ENCODE assay signal across 8 cellular contexts in the genomic region with DNA sequence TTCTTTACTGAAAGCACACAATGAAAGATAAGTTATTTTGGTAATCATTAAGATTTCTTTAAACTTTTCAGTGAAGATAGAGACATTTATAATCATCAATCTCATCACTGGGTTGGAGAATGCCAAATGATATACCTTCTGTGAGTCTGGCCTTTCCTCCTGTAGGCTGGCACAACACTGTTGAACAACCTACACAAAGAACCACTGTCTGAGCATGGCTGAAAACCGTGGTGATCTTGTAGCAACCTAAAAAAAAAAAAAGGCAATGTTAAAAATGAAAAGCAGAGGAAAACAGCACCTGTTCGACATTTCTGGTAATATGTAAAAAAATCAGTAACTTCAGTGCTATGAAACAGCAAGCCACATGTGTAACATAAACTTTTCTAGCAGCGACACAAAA. TPM values are rescaled to one million over a fixed set of nuclear protein-coding genes. Genes with fewer than 3 reads are reported as not detected.
DNase-seq lines count a peak whose midpoint lies in the region; ATAC-seq and TF ChIP-seq lines count a peak whose summit lies in the region.

No MANE protein-coding gene starts in this region.

- ATAC-seq in heart right ventricle: no peak
- no peak for ATAC-seq in Right ventricle myocardium inferior

- no peaks in the 10 kb centered on the region for H3K9me3 Mint-ChIP-seq in activated T-helper 2 cell treated with anti-CD3 and anti-CD28 coated beads, Interferon-gamma antibody, Interleukin-2, Interleukin-4, amounts not matched to agents 10 μg/mL and 5 μg/mL and 100 μg/mL, durations not matched to agents 14 hours and 24 hours and 36 hours

- H3K4me1 ChIP-seq in heart right ventricle (peaks cover 5 to 41% (median 26%) of the 10 kb centered on the region in 9 donors), tibial artery (peaks cover 0 to 35% (median 4%) of the 10 kb centered on the region in 4 donors)

- H3K4me3 Mint-ChIP-seq in activated T-helper 2 cell treated with anti-CD3 and anti-CD28 coated beads, Interferon-gamma antibody, Interleukin-2, Interleukin-4, amounts not matched to agents 10 μg/mL and 5 μg/mL and 100 μg/mL, durations not matched to agents 14 hours and 24 hours and 36 hours (ENCODE audit: low read depth): peak overlapping the region; percentile 66

- H3K4me3 ChIP-seq in heart right ventricle: peak overlapping the region in 8 of 10 donors; percentile 68 to 99 (median 84)
- H3K4me3 ChIP-seq in kidney epithelial cell (ENCODE audit: low read depth, low read length): peak overlapping the region; percentile 78
- H3K4me3 ChIP-seq in tibial artery: peak overlapping the region; percentile 77 to 78

- no peak overlapping the region for H3K27ac Mint-ChIP-seq in activated T-helper 2 cell treated with anti-CD3 and anti-CD28 coated beads, Interferon-gamma antibody, Interleukin-2, Interleukin-4, amounts not matched to agents 10 μg/mL and 5 μg/mL and 100 μg/mL, durations not matched to agents 14 hours and 24 hours and 36 hours

- H3K4me1 Mint-ChIP-seq in activated T-helper 2 cell treated with anti-CD3 and anti-CD28 coated beads, Interferon-gamma antibody, Interleukin-2, Interleukin-4, amounts not matched to agents 10 μg/mL and 5 μg/mL and 100 μg/mL, durations not matched to agents 14 hours and 24 hours and 36 hours (ENCODE audit: low read depth): peaks cover 16% of the 10 kb centered on the region

- H3K27ac ChIP-seq in heart right ventricle: peak overlapping the region in 3 of 10 donors; percentile 97 to 99 (median 98)
- peak overlapping the region in 1 of 2 donors; percentile 93 for H3K27ac ChIP-seq in tibial artery

- H3K27me3 Mint-ChIP-seq in activated T-helper 2 cell treated with anti-CD3 and anti-CD28 coated beads, Interferon-gamma antibody, Interleukin-2, Interleukin-4, amounts not matched to agents 10 μg/mL and 5 μg/mL and 100 μg/mL, durations not matched to agents 14 hours and 24 hours and 36 hours (ENCODE audit: low read depth): no peaks in the 10 kb centered on the region

- in situ Hi-C loops in GM13976 (cut with MboI; ENCODE audit: low sequenced_read_pairs, unreplicated experiment): no loop called here

- H3K36me3 Mint-ChIP-seq in activated T-helper 2 cell treated with anti-CD3 and anti-CD28 coated beads, Interferon-gamma antibody, Interleukin-2, Interleukin-4, amounts not matched to agents 10 μg/mL and 5 μg/mL and 100 μg/mL, durations not matched to agents 14 hours and 24 hours and 36 hours (ENCODE audit: low read depth): peaks cover 43% of the 10 kb centered on the region

- H3K9me3 ChIP-seq in heart right ventricle (no peaks in the 10 kb centered on the region), tibial artery (no peaks in the 10 kb centered on the region)

- WGBS in heart right ventricle, 2 donors: 76 to 83% methylated on average over 3 of the region's 3 CpGs

- DNase-seq in heart right ventricle: no peak
- no peak for DNase-seq in Right ventricle myocardium inferior (ENCODE audit: missing footprints)
- no peak for DNase-seq in activated T-helper 2 cell treated with anti-CD3 and anti-CD28 coated beads, Interferon-gamma antibody, Interleukin-2, Interleukin-4, amounts not matched to agents 10 μg/mL and 5 μg/mL and 100 μg/mL, durations not matched to agents 14 hours and 24 hours and 36 hours (ENCODE audit: low spot score)
- DNase-seq in kidney epithelial cell (ENCODE audit: low read depth): no peak
- DNase-seq in tibial artery: no peak
- no peak for DNase-seq in GM13976 (ENCODE audit: low spot score)
- no peak for DNase-seq in NCI-H2196 (lab: John Stamatoyannopoulos, UW; ENCODE audit: unreplicated experiment)
- no peak for DNase-seq in NCI-H146 (lab: John Stamatoyannopoulos, UW)

- intact Hi-C loops in heart right ventricle (cut with DNase I) (loop anchor here in 4 of 10 donors (5.0 to 10.0 kb wide), 3 partner anchors 33 to 122 kb away; partner anchors contain the start of genes APH1B (in 4 of the 4) and LACTB (in 1 of the 4)), Right ventricle myocardium inferior (cut with DNase I) (loop anchor here (5.0 to 10.0 kb wide), 2 partner anchors 33 to 89 kb away; partner anchors contain the start of gene LACTB), tibial artery (cut with DNase I; ENCODE audit: low total_unique reads) (no loop called here)
- intact Hi-C loops in activated T-helper 2 cell treated with anti-CD3 and anti-CD28 coated beads, Interferon-gamma antibody, Interleukin-2, Interleukin-4, amounts not matched to agents 10 μg/mL and 5 μg/mL and 100 μg/mL, durations not matched to agents 14 hours and 24 hours and 36 hours (cut with micrococcal nuclease): loop anchor here (10.0 kb wide), 1 partner anchor 249 kb away; no protein-coding TSS in a partner anchor

- TF ChIP-seq CTCF in heart right ventricle (IDR thresholded peaks at IDR 0.05): no peak
- TF ChIP-seq CTCF in kidney epithelial cell (IDR thresholded peaks at IDR 0.05; ENCODE audit: insufficient read depth, low read length, poor library complexity, severe bottlenecking): no peak
- no peak for TF ChIP-seq CTCF in tibial artery (IDR thresholded peaks at IDR 0.05)
- no peak for TF ChIP-seq CTCF in GM13976 (IDR thresholded peaks at IDR 0.05; ENCODE audit: borderline replicate concordance, control extremely low read depth, extremely low read depth, insufficient read depth, missing control alignments)

- H3K27me3 ChIP-seq in heart right ventricle: no peaks in the 10 kb centered on the region
- no peaks in the 10 kb centered on the region for H3K27me3 ChIP-seq in kidney epithelial cell (ENCODE audit: control insufficient read depth, insufficient read depth, low read length)
- H3K27me3 ChIP-seq in tibial artery: no peaks in the 10 kb centered on the region

- H3K36me3 ChIP-seq in heart right ventricle: peaks cover 0 to 54% (median 9%) of the 10 kb centered on the region in 9 donors
- H3K36me3 ChIP-seq in kidney epithelial cell (ENCODE audit: control insufficient read depth, insufficient read depth, low read length): no peaks in the 10 kb centered on the region
- H3K36me3 ChIP-seq in tibial artery: peaks cover 24 to 41% (median 30%) of the 10 kb centered on the region in 3 donors

RNA-seq across cellular contexts. Expression of gene RPS27L, which starts 1.8 kb away (rescaled TPM):
- total RNA-seq in heart right ventricle: 100 to 1,000 TPM; 117 to 177 (median 145) TPM
- polyA plus RNA-seq in heart right ventricle: 10 to 100 TPM; 70.6 to 95.0 TPM
- total RNA-seq in Right ventricle myocardium inferior: 193 TPM
- total RNA-seq in activated T-helper 2 cell treated with anti-CD3 and anti-CD28 coated beads, Interferon-gamma antibody, Interleukin-2, Interleukin-4, amounts not matched to agents 10 μg/mL and 5 μg/mL and 100 μg/mL, durations not matched to agents 14 hours and 24 hours and 36 hours: 164 and 167 TPM in 2 replicates
- 150 and 186 TPM in 2 replicates for total RNA-seq in kidney epithelial cell

RNA-seq across cellular contexts. Expression of gene LACTB, which starts 33.8 kb away (rescaled TPM):
- total RNA-seq in heart right ventricle: 10 to 100 TPM; 22.2 to 32.2 (median 24.6) TPM
- 10 to 100 TPM; 11.6 to 19.6 TPM for polyA plus RNA-seq in heart right ventricle
- 29.5 TPM for total RNA-seq in Right ventricle myocardium inferior
- total RNA-seq in activated T-helper 2 cell treated with anti-CD3 and anti-CD28 coated beads, Interferon-gamma antibody, Interleukin-2, Interleukin-4, amounts not matched to agents 10 μg/mL and 5 μg/mL and 100 μg/mL, durations not matched to agents 14 hours and 24 hours and 36 hours: 23.6 and 23.8 TPM in 2 replicates
- 10.7 and 11.6 TPM in 2 replicates for total RNA-seq in kidney epithelial cell

RNA-seq across cellular contexts. Expression of gene RAB8B, which starts 33.9 kb away (rescaled TPM):
- total RNA-seq in heart right ventricle: 10 to 100 TPM in 4 of 10 donors, 1 to 10 TPM in 6; 6.0 to 27.7 (median 7.4) TPM
- 1 to 10 TPM; 4.4 to 4.5 TPM for polyA plus RNA-seq in heart right ventricle
- 12.3 TPM for total RNA-seq in Right ventricle myocardium inferior
- total RNA-seq in activated T-helper 2 cell treated with anti-CD3 and anti-CD28 coated beads, Interferon-gamma antibody, Interleukin-2, Interleukin-4, amounts not matched to agents 10 μg/mL and 5 μg/mL and 100 μg/mL, durations not matched to agents 14 hours and 24 hours and 36 hours: 214 TPM in 2 replicates
- 21.5 and 28.9 TPM in 2 replicates for total RNA-seq in kidney epithelial cell
